ENCODE assay signal across 8 cellular contexts in the genomic region with DNA sequence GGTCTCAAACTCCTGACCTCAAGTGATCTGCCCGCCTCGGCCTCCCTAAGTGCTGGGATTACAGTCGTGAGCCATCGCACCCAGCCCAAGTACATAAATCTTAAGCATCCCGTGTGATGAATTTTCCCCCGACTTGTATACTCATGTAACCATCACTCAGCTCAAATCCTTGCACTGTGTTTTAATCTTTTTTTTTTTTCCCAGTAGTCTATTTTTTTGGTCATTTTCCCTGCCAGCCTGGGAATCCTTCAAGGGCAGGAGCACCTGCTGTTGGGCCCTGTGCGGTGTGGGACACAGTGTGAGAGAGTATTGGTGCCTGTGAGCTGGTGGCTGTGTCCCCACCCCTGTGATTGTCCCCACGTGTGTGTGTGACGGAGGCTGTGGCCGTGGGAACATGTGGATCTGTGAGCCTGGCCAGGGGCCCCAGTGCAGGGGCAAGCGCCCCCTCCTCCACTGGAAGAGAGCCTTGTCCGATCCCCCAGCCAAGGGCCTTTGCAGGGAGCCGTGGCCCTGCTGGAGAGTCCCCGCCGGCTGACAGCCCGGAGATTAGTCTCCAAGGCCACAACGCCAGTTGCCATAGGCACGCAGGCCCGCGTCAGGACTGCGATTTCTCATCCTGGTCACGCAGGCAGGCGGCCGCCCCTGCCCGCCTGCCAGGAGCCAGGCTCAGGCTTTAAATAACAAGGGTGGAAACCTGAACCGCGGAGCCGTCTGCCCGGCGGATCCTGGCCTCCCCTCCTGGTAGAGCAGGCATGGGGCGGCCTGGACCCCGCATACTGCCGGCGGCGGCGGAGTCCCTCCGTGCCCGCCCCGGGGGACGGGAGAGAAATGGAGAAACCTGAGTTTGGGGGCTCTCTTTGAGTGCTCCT. TPM values are rescaled to one million over a fixed set of nuclear protein-coding genes. Genes with fewer than 3 reads are reported as not detected.
A peak's percentile ranks its signal among the peaks of the same experiment; 100 is the strongest.
DNase-seq lines count a peak whose midpoint lies in the region; ATAC-seq, FAIRE-seq and TF ChIP-seq lines count a peak whose summit lies in the region.

No MANE protein-coding gene starts in this region.

- peak; percentile 36 for ATAC-seq in upper lobe of right lung
- ATAC-seq in GM18868 (IDR thresholded peaks at IDR 0.05; ENCODE audit: unreplicated experiment): no peak

- peak overlapping the region; percentile 47 to 55 (median 52) for H3K4me3 ChIP-seq in esophagus muscularis mucosa
- peak overlapping the region; percentile 59 for H3K4me3 ChIP-seq in upper lobe of right lung

- DNase-seq in G401 (ENCODE audit: low spot score) (peak; percentile 64), RCC 7860 (ENCODE audit: low spot score) (peak; percentile 86), esophagus muscularis mucosa (ENCODE audit: extremely low spot score) (no peak), midbrain (lab: John Stamatoyannopoulos, UW) (peak; percentile 83), upper lobe of right lung (peak; percentile 89), T-helper 9 cell (no peak)
- no peak for DNase-seq in activated CD4-positive, CD25-positive, alpha-beta regulatory T cell (lab: John Stamatoyannopoulos, UW)

- peak; percentile 80 for TF ChIP-seq EP300 in esophagus muscularis mucosa (IDR thresholded peaks at IDR 0.05)

- H3K4me1 ChIP-seq in esophagus muscularis mucosa (peaks cover 72 to 94% (median 93%) of the 10 kb centered on the region in 4 donors), upper lobe of right lung (peaks cover 69% of the 10 kb centered on the region)

- H3K27me3 ChIP-seq in esophagus muscularis mucosa (no peaks in the 10 kb centered on the region), upper lobe of right lung (no peaks in the 10 kb centered on the region)

- H3K27ac ChIP-seq in esophagus muscularis mucosa (replicated peaks in 1 of 4) (peak overlapping the region; percentile 92 to 97 (median 96)), upper lobe of right lung (peak overlapping the region; percentile 97)

- H3K9me3 ChIP-seq in esophagus muscularis mucosa (no peaks in the 10 kb centered on the region), upper lobe of right lung (no peaks in the 10 kb centered on the region)

- intact Hi-C loops in esophagus muscularis mucosa (cut with DNase I): loop anchor here (2.0 kb wide), 1 partner anchor 25 kb away; no protein-coding TSS in a partner anchor
- intact Hi-C loops in upper lobe of right lung (cut with DNase I): no loop called here

- in situ Hi-C loops in G401 (cut with HindIII; ENCODE audit: low sequenced_read_pairs): no loop called here

- peak; percentile 28 for TF ChIP-seq POLR2A in esophagus muscularis mucosa (IDR thresholded peaks at IDR 0.05; ENCODE audit: low read depth)

- H3K36me3 ChIP-seq in esophagus muscularis mucosa (no peaks in the 10 kb centered on the region), upper lobe of right lung (no peaks in the 10 kb centered on the region)

- WGBS in esophagus muscularis mucosa: 22% methylated on average over 19 of the region's 40 CpGs

- peak in 2 of 3 experiments; percentile 5 to 19 for TF ChIP-seq CTCF in esophagus muscularis mucosa (IDR thresholded peaks at IDR 0.05)
- TF ChIP-seq CTCF in upper lobe of right lung (IDR thresholded peaks at IDR 0.05): no peak

- FAIRE-seq in RCC 7860 (lab: Jason Lieb, UNC): peak; percentile 38

RNA-seq across cellular contexts. Expression of a gene that starts 26.5 kb away (rescaled TPM):
- 19.4 and 28.3 TPM in 2 replicates for total RNA-seq in G401 (2014; rRNA removed; shearing (Covaris generic))
- total RNA-seq in esophagus muscularis mucosa (10 to 100 TPM; 20.8 to 24.0 (median 22.0) TPM), upper lobe of right lung (30.5 TPM)

Comparison
In these comparisons a context has a peak if more than half of its experiments do, and no peak if none do; other contexts are left out.
1. DNase-seq: peak in G401 (single experiment), RCC 7860 (single experiment), midbrain (single experiment) and upper lobe of right lung (single experiment); none in esophagus muscularis mucosa (single experiment), T-helper 9 cell (single experiment) and activated CD4-positive, CD25-positive, alpha-beta regulatory T cell (0 of 4).